17 cellular contexts compared by ENCODE assay signal in genomic region chr13:50668044-50668443, GRCh38.
DNase-seq lines count a peak whose midpoint lies in the region; ATAC-seq lines count a peak whose summit lies in the region.
"Had no signal": no experiment of that assay in that cellular context is flagged by ENCODE, and none has a peak within 500 bp of the region (broad histone marks: within the 10 kb centered on the region; RNA-seq: fewer than 3 reads in every experiment).

No MANE protein-coding gene starts in this region.

- H3K36me3 ChIP-seq in Karpas-422 (ENCODE audit: insufficient read depth, low read length) (peaks cover 5% of the 10 kb centered on the region; the same call in 1 of the 2 replicates), trophoblast cell (ENCODE audit: control insufficient read depth in 1 of 2, insufficient read depth in 2 of 2, low read length in 2 of 2) (no peaks in the 10 kb centered on the region)

- H3K4me2 ChIP-seq in Karpas-422 (ENCODE audit: low read depth, low read length, poor library complexity, severe bottlenecking) (no peak overlapping the region), trophoblast cell (ENCODE audit: low read length) (no peak overlapping the region)
- H3K4me2 ChIP-seq: BLaER1 treated with 17β-estradiol and CSF1 and Interleukin-3, amounts not matched to agents 10 nM and 100 nM had no signal

- H3K23ac ChIP-seq in trophoblast cell (ENCODE audit: low read length) = no peak overlapping the region

- H2AK5ac ChIP-seq in trophoblast cell (ENCODE audit: low read length) = no peak overlapping the region

- DNase-seq in G401 (ENCODE audit: low spot score) (peak; percentile 40), Karpas-422 (peak; percentile 42), pons (ENCODE audit: low spot score) (peak; percentile 43), trophoblast cell (no peak), dedifferentiated amniotic fluid mesenchymal stem cell (ENCODE audit: extremely low spot score) (no peak)
- DNase-seq in activated naive CD8-positive, alpha-beta T cell treated with anti-CD3 and anti-CD28 coated beads, Interleukin-2, amount 50 U/mL, for 24 hours = no peak
- DNase-seq: CD4-positive, CD25-positive, alpha-beta regulatory T cell; CD8-positive, alpha-beta memory T cell; COR-L47; DMS 273 treated with DMSO at 0.1 percent for 48 hours; DMS53; DND-41; EL; GOT3; H7 had no signal

- H3K4ac ChIP-seq in trophoblast cell (ENCODE audit: low read depth, low read length) = no peak overlapping the region

- H3K18ac ChIP-seq in trophoblast cell (ENCODE audit: low read length) = no peak overlapping the region

- H3K4me3 Mint-ChIP-seq in activated naive CD8-positive, alpha-beta T cell treated with anti-CD3 and anti-CD28 coated beads, Interleukin-2, amount 50 U/mL, for 24 hours = no peak overlapping the region
- H3K4me3 Mint-ChIP-seq: B cell; CD4-positive, CD25-positive, alpha-beta regulatory T cell; CD8-positive, alpha-beta memory T cell had no signal

- H3K9me3 ChIP-seq in Karpas-422 (ENCODE audit: low read length) = peaks cover 5% of the 10 kb centered on the region; the same call in 1 of the 2 replicates
- H3K9me3 ChIP-seq in trophoblast cell (ENCODE audit: insufficient read depth, low read depth, low read length) = no peaks in the 10 kb centered on the region

- H3K27me3 Mint-ChIP-seq in activated naive CD8-positive, alpha-beta T cell treated with anti-CD3 and anti-CD28 coated beads, Interleukin-2, amount 50 U/mL, for 24 hours = no peaks in the 10 kb centered on the region
- H3K27me3 Mint-ChIP-seq: B cell; CD8-positive, alpha-beta memory T cell had no signal

- H4K20me1 ChIP-seq in Karpas-422 (ENCODE audit: insufficient read depth, low read depth, low read length) = no peaks in the 10 kb centered on the region
- H4K20me1 ChIP-seq: BLaER1 treated with 17β-estradiol and CSF1 and Interleukin-3, amounts not matched to agents 10 nM and 100 nM had no signal

- in situ Hi-C loops in G401 (cut with HindIII; ENCODE audit: low sequenced_read_pairs) = no loop called here

- H3K27me3 ChIP-seq in Karpas-422 (ENCODE audit: low read length) = no peaks in the 10 kb centered on the region
- H3K27me3 ChIP-seq in trophoblast cell (ENCODE audit: insufficient read depth, low read length) = no peaks in the 10 kb centered on the region
- H3K27me3 ChIP-seq: BLaER1 treated with 17β-estradiol and CSF1 and Interleukin-3, amounts not matched to agents 10 nM and 100 nM had no signal

- H2AFZ ChIP-seq in Karpas-422 (ENCODE audit: low read length) (no peak overlapping the region), trophoblast cell (ENCODE audit: insufficient read depth, low read length, poor library complexity) (no peak overlapping the region)

- H2BK120ac ChIP-seq in trophoblast cell (ENCODE audit: insufficient read depth, low read length, poor library complexity) = no peak overlapping the region

- H3K9me3 Mint-ChIP-seq in activated naive CD8-positive, alpha-beta T cell treated with anti-CD3 and anti-CD28 coated beads, Interleukin-2, amount 50 U/mL, for 24 hours = peaks cover 9% of the 10 kb centered on the region

- H3K36me3 Mint-ChIP-seq in activated naive CD8-positive, alpha-beta T cell treated with anti-CD3 and anti-CD28 coated beads, Interleukin-2, amount 50 U/mL, for 24 hours (ENCODE audit: low read depth) = no peaks in the 10 kb centered on the region

- WGBS in trophoblast cell (ENCODE audit: extremely low coverage, insufficient coverage, insufficient read length) = no CpG with 5 or more reads among the region's 6 CpGs

- H3K27ac Mint-ChIP-seq in activated naive CD8-positive, alpha-beta T cell treated with anti-CD3 and anti-CD28 coated beads, Interleukin-2, amount 50 U/mL, for 24 hours = no peak overlapping the region
- H3K27ac Mint-ChIP-seq: B cell; CD4-positive, CD25-positive, alpha-beta regulatory T cell had no signal

- H3K79me1 ChIP-seq in trophoblast cell (ENCODE audit: low read length) = peaks cover 3% of the 10 kb centered on the region

- no peaks in the 10 kb centered on the region for H3K4me1 Mint-ChIP-seq in activated naive CD8-positive, alpha-beta T cell treated with anti-CD3 and anti-CD28 coated beads, Interleukin-2, amount 50 U/mL, for 24 hours
- H3K4me1 Mint-ChIP-seq: CD4-positive, CD25-positive, alpha-beta regulatory T cell; CD8-positive, alpha-beta memory T cell had no signal

- H2BK5ac ChIP-seq in trophoblast cell (ENCODE audit: low read depth, low read length, poor library complexity) = no peak overlapping the region

- no peaks in the 10 kb centered on the region for H3K9me2 ChIP-seq in Karpas-422 (replicated peaks; ENCODE audit: insufficient read depth, low read length)

- H3K14ac ChIP-seq in trophoblast cell (ENCODE audit: low read length) = no peak overlapping the region

- H3K4me1 ChIP-seq in Karpas-422 (ENCODE audit: low read length) (peaks cover 4% of the 10 kb centered on the region; the same call in 1 of the 2 replicates), trophoblast cell (ENCODE audit: control insufficient read depth in 1 of 2, insufficient read depth in 2 of 2, low read length in 2 of 2) (peaks cover 0 to 4% of the 10 kb centered on the region in 2 experiments)
- H3K4me1 ChIP-seq: BLaER1 treated with 17β-estradiol and CSF1 and Interleukin-3, amounts not matched to agents 10 nM and 100 nM had no signal

- H4K91ac ChIP-seq in trophoblast cell (ENCODE audit: low read depth, low read length) = no peak overlapping the region

- no peak overlapping the region for H4K12ac ChIP-seq in trophoblast cell (ENCODE audit: low read depth, low read length)

- H3K79me2 ChIP-seq in Karpas-422 (ENCODE audit: low read length) (no peaks in the 10 kb centered on the region), trophoblast cell (ENCODE audit: control insufficient read depth, insufficient read depth, low read length, poor library complexity) (no peaks in the 10 kb centered on the region)

- H2BK12ac ChIP-seq in trophoblast cell (ENCODE audit: low read length) = no peak overlapping the region

- H3K4me3 ChIP-seq in Karpas-422 (ENCODE audit: low read length) = no peak overlapping the region
- H3K4me3 ChIP-seq in trophoblast cell (ENCODE audit: low read depth, low read length) = no peak overlapping the region
- H3K4me3 ChIP-seq: BLaER1 treated with 17β-estradiol and CSF1 and Interleukin-3, amounts not matched to agents 10 nM and 100 nM had no signal

- H3K9ac ChIP-seq in Karpas-422 (ENCODE audit: low read length) (no peak overlapping the region), trophoblast cell (ENCODE audit: low read length) (no peak overlapping the region)
- H3K9ac ChIP-seq: BLaER1 treated with 17β-estradiol and CSF1 and Interleukin-3, amounts not matched to agents 10 nM and 100 nM had no signal

- H3K27ac ChIP-seq in Karpas-422 (ENCODE audit: low read length) (no peak overlapping the region), trophoblast cell (ENCODE audit: low read depth, low read length) (no peak overlapping the region)
- H3K27ac ChIP-seq: BLaER1 treated with 17β-estradiol and CSF1 and Interleukin-3, amounts not matched to agents 10 nM and 100 nM had no signal

- H4K8ac ChIP-seq in trophoblast cell (ENCODE audit: low read depth, low read length) = no peak overlapping the region

- no peak for ATAC-seq in activated naive CD8-positive, alpha-beta T cell treated with anti-CD3 and anti-CD28 coated beads, Interleukin-2, amount 50 U/mL, for 24 hours

Comparison
In these comparisons a context has a peak if more than half of its experiments do, and no peak if none do; other contexts are left out.
1. DNase-seq: peak in G401 (single experiment), Karpas-422 (single experiment) and pons (single experiment); none in activated naive CD8-positive, alpha-beta T cell treated with anti-CD3 and anti-CD28 coated beads, Interleukin-2, amount 50 U/mL, for 24 hours (single experiment), trophoblast cell (0 of 2) and dedifferentiated amniotic fluid mesenchymal stem cell (single experiment).